Comparison of ENCODE assay signal across 12 cellular contexts in the genomic region with DNA sequence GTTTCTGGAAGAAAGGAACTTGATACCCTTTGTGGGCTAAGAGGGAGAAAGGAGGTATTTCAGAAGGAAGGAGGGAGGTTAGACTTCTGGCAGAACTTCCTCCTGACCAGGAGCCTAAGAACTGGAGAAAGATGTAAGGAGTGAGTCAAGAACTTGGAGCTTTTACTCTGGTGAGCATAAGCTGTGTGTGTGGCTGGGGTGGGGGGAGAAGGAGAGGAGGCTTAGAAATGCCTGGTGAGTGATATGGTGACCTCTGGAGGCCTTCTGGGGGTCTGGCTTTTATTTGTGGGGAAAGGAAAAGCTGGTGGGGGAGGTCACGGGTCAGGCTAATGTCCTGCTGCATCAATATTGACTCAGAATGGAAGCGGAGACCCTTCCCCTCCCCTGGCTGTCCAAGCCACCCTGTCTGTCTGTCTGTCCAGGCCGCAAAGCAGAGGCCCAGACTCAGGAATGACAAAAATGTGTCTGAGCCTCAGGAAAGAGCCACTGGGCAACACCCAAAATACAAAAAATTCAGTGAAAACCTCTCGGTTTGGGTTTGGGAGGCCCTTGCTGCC. TPM values are rescaled to one million over a fixed set of nuclear protein-coding genes. Genes with fewer than 3 reads are reported as not detected.
A peak's percentile ranks its signal among the peaks of the same experiment; 100 is the strongest.
DNase-seq lines count a peak whose midpoint lies in the region; FAIRE-seq and TF ChIP-seq lines count a peak whose summit lies in the region.
"Had no signal": no experiment of that assay in that cellular context is flagged by ENCODE, and none has a peak within 500 bp of the region (broad histone marks: within the 10 kb centered on the region; RNA-seq: fewer than 3 reads in every experiment).

No MANE protein-coding gene starts in this region.

- H3K9ac ChIP-seq in astrocyte (ENCODE audit: low read length) (peak overlapping the region; percentile 87), iPS-18a (ENCODE audit: low read length) (no peak overlapping the region), skeletal muscle tissue (ENCODE audit: low read depth in 1 of 3, low read length in 3 of 3) (peak overlapping the region in 2 of 3 donors; percentile 2 to 34)

- H3K27me3 ChIP-seq in astrocyte (ENCODE audit: insufficient read depth, low read length) = no peaks in the 10 kb centered on the region
- no peaks in the 10 kb centered on the region for H3K27me3 ChIP-seq in iPS-18a (ENCODE audit: control insufficient read depth, insufficient read depth, low read length)
- peaks cover 0 to 6% (median 0%) of the 10 kb centered on the region in 3 donors for H3K27me3 ChIP-seq in skeletal muscle tissue (ENCODE audit: control insufficient read depth in 3 of 3, insufficient read depth in 3 of 3, low read length in 3 of 3)

- H3K79me2 ChIP-seq in astrocyte (ENCODE audit: insufficient read depth, low read length) = peaks cover 91% of the 10 kb centered on the region

- H3K27me3 Mint-ChIP-seq in astrocyte (ENCODE audit: low read depth, unreplicated experiment) = no peaks in the 10 kb centered on the region
- H3K27me3 Mint-ChIP-seq in activated CD4-positive, alpha-beta memory T cell treated with anti-CD3 and anti-CD28 coated beads, Interleukin-2, amount 10 ng/mL, durations not matched to agents 7 days and 5 days = peaks cover 33% of the 10 kb centered on the region

- H3K9me3 ChIP-seq in astrocyte (ENCODE audit: insufficient read depth, low read depth, low read length) (no peaks in the 10 kb centered on the region), iPS-18a (ENCODE audit: control insufficient read depth, low read depth, low read length) (no peaks in the 10 kb centered on the region), skeletal muscle tissue (ENCODE audit: control insufficient read depth in 3 of 3, low read length in 3 of 3) (no peaks in the 10 kb centered on the region)

- DNase-seq in ELF-1 (ENCODE audit: low read depth, low spot score) (peak; percentile 82), astrocyte (ENCODE audit: low read depth) (peak; percentile 61), NCI-H146 (lab: John Stamatoyannopoulos, UW) (no peak), RKO (ENCODE audit: low spot score) (no peak), foreskin melanocyte (no peak)
- DNase-seq in activated CD4-positive, alpha-beta memory T cell treated with anti-CD3 and anti-CD28 coated beads, Interleukin-2, amount 10 ng/mL, durations not matched to agents 7 days and 5 days = no peak
- DNase-seq: activated CD8-positive, alpha-beta memory T cell treated with anti-CD3 and anti-CD28 coated beads, Interleukin-2, amount 50 U/mL, for 4 hours; DMS 273 treated with DMSO at 0.1 percent for 48 hours; NCI-H1092; SHP77 treated with DMSO at 0.1 percent for 48 hours had no signal

- peak overlapping the region; percentile 96 for H3K4me3 Mint-ChIP-seq in astrocyte (ENCODE audit: unreplicated experiment)
- H3K4me3 Mint-ChIP-seq in activated CD4-positive, alpha-beta memory T cell treated with anti-CD3 and anti-CD28 coated beads, Interleukin-2, amount 10 ng/mL, durations not matched to agents 7 days and 5 days = no peak overlapping the region

- H3K9me3 Mint-ChIP-seq in astrocyte (ENCODE audit: unreplicated experiment) = no peaks in the 10 kb centered on the region
- no peaks in the 10 kb centered on the region for H3K9me3 Mint-ChIP-seq in activated CD4-positive, alpha-beta memory T cell treated with anti-CD3 and anti-CD28 coated beads, Interleukin-2, amount 10 ng/mL, durations not matched to agents 7 days and 5 days

- H2AFZ ChIP-seq in astrocyte (ENCODE audit: low read depth, low read length) = no peak overlapping the region

- H3K36me3 ChIP-seq in astrocyte (ENCODE audit: insufficient read depth, low read length) (no peaks in the 10 kb centered on the region), iPS-18a (ENCODE audit: control insufficient read depth, low read depth, low read length) (no peaks in the 10 kb centered on the region), skeletal muscle tissue (ENCODE audit: control insufficient read depth in 3 of 3, insufficient read depth in 3 of 3, low read length in 3 of 3) (no peaks in the 10 kb centered on the region)

- H3K36me3 Mint-ChIP-seq in astrocyte (ENCODE audit: low read depth, unreplicated experiment) = peaks cover 6% of the 10 kb centered on the region
- no peaks in the 10 kb centered on the region for H3K36me3 Mint-ChIP-seq in activated CD4-positive, alpha-beta memory T cell treated with anti-CD3 and anti-CD28 coated beads, Interleukin-2, amount 10 ng/mL, durations not matched to agents 7 days and 5 days (ENCODE audit: low read depth)

- POLR2A ChIA-PET in activated CD4-positive, alpha-beta memory T cell treated with anti-CD3 and anti-CD28 coated beads, Interleukin-2, amount 10 ng/mL, durations not matched to agents 7 days and 5 days (lab: Charles Lee) = no interaction called here

- H4K20me1 ChIP-seq in astrocyte (ENCODE audit: insufficient read depth, low read length) = peaks cover 70% of the 10 kb centered on the region

- peak; percentile 84 for FAIRE-seq in astrocyte (lab: Jason Lieb, UNC)

- peak overlapping the region; percentile 93 for H3K27ac Mint-ChIP-seq in astrocyte (ENCODE audit: unreplicated experiment)
- no peak overlapping the region for H3K27ac Mint-ChIP-seq in activated CD4-positive, alpha-beta memory T cell treated with anti-CD3 and anti-CD28 coated beads, Interleukin-2, amount 10 ng/mL, durations not matched to agents 7 days and 5 days

- TF ChIP-seq CTCF in astrocyte (IDR thresholded peaks at IDR 0.05; ENCODE audit: insufficient read depth, low read depth, low read length) = no peak

- peaks cover 60% of the 10 kb centered on the region for H3K4me1 Mint-ChIP-seq in astrocyte (ENCODE audit: low read depth, unreplicated experiment)
- peaks cover 5% of the 10 kb centered on the region for H3K4me1 Mint-ChIP-seq in activated CD4-positive, alpha-beta memory T cell treated with anti-CD3 and anti-CD28 coated beads, Interleukin-2, amount 10 ng/mL, durations not matched to agents 7 days and 5 days

- CTCF ChIA-PET in activated CD4-positive, alpha-beta memory T cell treated with anti-CD3 and anti-CD28 coated beads, Interleukin-2, amount 10 ng/mL, durations not matched to agents 7 days and 5 days (lab: Charles Lee) = no interaction called here

- H3K27ac ChIP-seq in astrocyte (ENCODE audit: low read depth, low read length) (peak overlapping the region; percentile 47), iPS-18a (ENCODE audit: low read length) (peak overlapping the region; percentile 19), skeletal muscle tissue (ENCODE audit: low read depth, low read length) (peak overlapping the region; percentile 81)

- peak overlapping the region; percentile 99 for H3K4me2 ChIP-seq in astrocyte (ENCODE audit: low read length)

- H3K4me1 ChIP-seq in astrocyte (ENCODE audit: insufficient read depth, low read length) (peaks cover 62% of the 10 kb centered on the region), iPS-18a (ENCODE audit: control insufficient read depth, low read depth, low read length) (peaks cover 55% of the 10 kb centered on the region), skeletal muscle tissue (ENCODE audit: control insufficient read depth in 3 of 3, insufficient read depth in 3 of 3, low read length in 3 of 3) (peaks cover 33 to 47% (median 46%) of the 10 kb centered on the region in 3 donors)

- H3K4me3 ChIP-seq in astrocyte (ENCODE audit: insufficient read depth, low read depth, low read length) (peak overlapping the region; percentile 40), iPS-18a (ENCODE audit: low read length) (peak overlapping the region; percentile 10), skeletal muscle tissue (ENCODE audit: low read length in 3 of 3) (peak overlapping the region in 2 of 3 donors; percentile 4 to 6)

RNA-seq across cellular contexts. Expression of a gene that starts 4.8 kb away (rescaled TPM):
- total RNA-seq in astrocyte = 369 and 397 TPM in 2 replicates
- 118 TPM for total RNA-seq in skeletal muscle tissue
- under 1 TPM; 0.60 to 0.86 TPM for total RNA-seq in activated CD4-positive, alpha-beta memory T cell treated with anti-CD3 and anti-CD28 coated beads, Interleukin-2, amount 10 ng/mL, durations not matched to agents 7 days and 5 days

RNA-seq across cellular contexts. Expression of a gene that starts 14.3 kb away (rescaled TPM):
- total RNA-seq in astrocyte = not detected in 2 replicates
- 1.0 TPM for total RNA-seq in skeletal muscle tissue
- total RNA-seq in activated CD4-positive, alpha-beta memory T cell treated with anti-CD3 and anti-CD28 coated beads, Interleukin-2, amount 10 ng/mL, durations not matched to agents 7 days and 5 days = not detected

RNA-seq across cellular contexts. Expression of a gene that starts 21.9 kb away (rescaled TPM):
- total RNA-seq in astrocyte (33.8 and 36.2 TPM in 2 replicates), skeletal muscle tissue (31.8 TPM)
- total RNA-seq in activated CD4-positive, alpha-beta memory T cell treated with anti-CD3 and anti-CD28 coated beads, Interleukin-2, amount 10 ng/mL, durations not matched to agents 7 days and 5 days = 100 to 1,000 TPM; 127 to 128 TPM

RNA-seq across cellular contexts. Expression of a gene that starts 44.2 kb away (rescaled TPM):
- 36.6 and 37.8 TPM in 2 replicates for total RNA-seq in astrocyte
- 38.1 TPM for total RNA-seq in skeletal muscle tissue
- 1 to 10 TPM; 8.7 to 9.6 TPM for total RNA-seq in activated CD4-positive, alpha-beta memory T cell treated with anti-CD3 and anti-CD28 coated beads, Interleukin-2, amount 10 ng/mL, durations not matched to agents 7 days and 5 days

RNA-seq across cellular contexts. Expression of a gene that starts 54.5 kb away (rescaled TPM):
- total RNA-seq in astrocyte = 9.4 and 10.6 TPM in 2 replicates
- total RNA-seq in skeletal muscle tissue = 11.0 TPM
- 10 to 100 TPM; 51.7 to 59.2 TPM for total RNA-seq in activated CD4-positive, alpha-beta memory T cell treated with anti-CD3 and anti-CD28 coated beads, Interleukin-2, amount 10 ng/mL, durations not matched to agents 7 days and 5 days

Comparison
In these comparisons a context has a peak if more than half of its experiments do, and no peak if none do; other contexts are left out.
1. DNase-seq: peak in ELF-1 (single experiment) and astrocyte (single experiment); none in NCI-H146 (single experiment), activated CD4-positive, alpha-beta memory T cell treated with anti-CD3 and anti-CD28 coated beads, Interleukin-2, amount 10 ng/mL, durations not matched to agents 7 days and 5 days (single experiment), RKO (single experiment) and foreskin melanocyte (single experiment).
2. H3K27ac ChIP-seq: peak in every context shown above with its lines; median percentile 81 in skeletal muscle tissue; 47 in astrocyte; 19 in iPS-18a.
3. RNA of a gene that starts 4.8 kb away (total RNA-seq): 369 to 397 TPM in astrocyte and 118 TPM in skeletal muscle tissue (single experiment); 0.60 to 0.86 TPM in activated CD4-positive, alpha-beta memory T cell treated with anti-CD3 and anti-CD28 coated beads, Interleukin-2, amount 10 ng/mL, durations not matched to agents 7 days and 5 days; every median in the first group is over 10 times any median in the second.
4. Peak in every context shown above with its lines, with median percentiles within 50 percentile points of each other: H3K4me3 ChIP-seq.